In the genomic region with DNA sequence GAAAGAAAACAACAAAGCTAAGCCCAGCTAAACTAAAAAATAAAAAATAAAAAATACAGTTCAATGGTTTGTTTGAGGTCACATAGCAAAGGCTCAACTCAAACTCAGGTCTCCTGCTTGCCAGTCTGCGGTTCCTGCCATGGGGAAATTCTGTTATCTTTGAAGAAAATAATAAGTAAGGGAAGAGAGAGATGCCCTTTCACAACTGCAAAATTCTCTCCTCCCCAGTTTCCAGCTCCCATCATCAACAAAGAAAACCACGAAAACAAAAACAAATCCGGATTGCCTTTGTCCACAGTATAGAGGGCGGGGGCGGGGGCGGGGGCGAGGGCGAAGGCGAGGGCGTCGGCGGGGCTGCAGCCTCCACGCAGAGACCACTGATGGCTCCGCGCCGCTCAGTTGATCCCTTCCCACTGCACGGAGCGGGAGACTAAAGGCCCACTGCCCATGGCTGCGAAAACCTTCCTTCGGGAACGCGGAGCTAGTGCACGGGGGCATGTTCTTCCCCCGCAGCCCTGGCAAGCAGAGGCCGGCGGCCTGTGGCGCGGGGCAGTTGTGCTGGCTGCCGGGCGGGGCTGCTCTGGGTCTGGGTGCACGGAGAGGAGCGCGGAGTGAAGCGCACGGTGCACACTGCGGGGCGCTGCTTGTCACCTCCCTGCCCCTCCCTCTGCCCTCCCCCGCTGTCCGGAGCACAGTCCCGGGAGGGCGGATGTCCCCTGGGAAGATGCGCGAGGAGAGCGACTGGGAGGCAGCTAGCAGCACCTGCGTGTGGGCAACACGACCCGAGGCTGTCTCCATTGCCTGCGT, we compare ENCODE assay signal across 8 cellular contexts. TPM values are rescaled to one million over a fixed set of nuclear protein-coding genes. Genes with fewer than 3 reads are reported as not detected.
A peak's percentile ranks its signal among the peaks of the same experiment; 100 is the strongest.
DNase-seq lines count a peak whose midpoint lies in the region; ATAC-seq, FAIRE-seq and TF ChIP-seq lines count a peak whose summit lies in the region.

No MANE protein-coding gene starts in this region.

- H3K4me3 ChIP-seq in A549 (peak overlapping the region; percentile 49), iPS-18c (ENCODE audit: insufficient read depth, low read depth, low read length) (peak overlapping the region; percentile 56)

- intact Hi-C loops in sciatic nerve (cut with DNase I), result loop anchor here (10.0 kb wide), 1 partner anchor 135 kb away; the partner anchor contains the start of gene RNF217

- H3K4me2 ChIP-seq in A549, result peak overlapping the region; percentile 69

- H3K4me1 ChIP-seq in A549, result peaks cover 44% of the 10 kb centered on the region

- peak overlapping the region; percentile 76 to 86 for H3K27ac ChIP-seq in A549

- in situ Hi-C loops in T47D (cut with HindIII; ENCODE audit: low pct_unique_long_range_greater_than_20kb, low sequenced_read_pairs), result no loop called here
- in situ Hi-C loops in GM13977 (cut with MboI; ENCODE audit: low pct_unique_long_range_greater_than_20kb, low sequenced_read_pairs, unreplicated experiment), result no loop called here

- ATAC-seq in A549, result peak; percentile 97
- peak; percentile 90 for ATAC-seq in GM18909 (IDR thresholded peaks at IDR 0.05; ENCODE audit: poor library complexity, unreplicated experiment)
- peak; percentile 58 for ATAC-seq in HG03565 (IDR thresholded peaks at IDR 0.05; ENCODE audit: unreplicated experiment)
- ATAC-seq in sciatic nerve, result peak; percentile 87

- WGBS in A549 (ENCODE audit: missing lambda C conversion rate), result 7% methylated on average over 15 of the region's 48 CpGs

- peak; percentile 71 to 85 for DNase-seq in A549 (ENCODE audit: low read depth in 1 of 2, low spot score in 1 of 2)
- DNase-seq in RCC 7860 (ENCODE audit: low spot score), result peak; percentile 22
- DNase-seq in T47D (ENCODE audit: low read depth in 1 of 2, low spot score in 1 of 2), result peak; percentile 62 to 84
- DNase-seq in sciatic nerve (ENCODE audit: low spot score), result peak; percentile 66
- DNase-seq in GM13977 (ENCODE audit: low spot score), result no peak

- POLR2A ChIA-PET in A549 (lab: Yijun Ruan, JAX), result interaction anchor here (0.5 to 0.8 kb wide), 2 partner anchors 101 to 196 kb away, joined by 3 to 5 read pairs; no protein-coding TSS in a partner anchor

- FAIRE-seq in A549 (lab: Jason Lieb, UNC), result no peak
- FAIRE-seq in RCC 7860 (lab: Jason Lieb, UNC), result no peak

- CTCF ChIA-PET in A549 (lab: Yijun Ruan, JAX), result interaction anchor here (1.3 to 2.8 kb wide), 2 partner anchors 15 to 130 kb away, joined by 3 to 10 read pairs; no protein-coding TSS in a partner anchor

- TF ChIP-seq EP300 in A549 (IDR thresholded peaks at IDR 0.05), result no peak

- TF ChIP-seq CTCF in A549 (IDR thresholded peaks at IDR 0.05) (peak; percentile 8; the same call in 1 of the 3 replicates), GM13977 (IDR thresholded peaks at IDR 0.05; ENCODE audit: extremely low read depth, insufficient read depth, missing control alignments) (no peak)

- TF ChIP-seq POLR2A in A549 (IDR thresholded peaks at IDR 0.05; ENCODE audit: low read length), result peak; percentile 24; the same call in 1 of the 2 replicates

- no peaks in the 10 kb centered on the region for H3K9me3 ChIP-seq in A549
- no peaks in the 10 kb centered on the region for H3K9me3 ChIP-seq in iPS-18c (ENCODE audit: control insufficient read depth, insufficient read depth, low read length)

- peak; percentile 4 to 25; a peak in 1 of 5 replicates for TF ChIP-seq RAD21 in A549 (conservative IDR thresholded peaks at IDR 0.05 in 1 of 2, IDR thresholded peaks at IDR 0.05 in 1 of 2)

TF ChIP-seq in A549, 52 proteins besides CTCF, POLR2A, EP300 and RAD21:
- 0 out of 5 replicates have a peak, but pooled peaks of 1 of the 2 experiments have one; percentile 36 for TF ChIP-seq JUN (IDR thresholded peaks at IDR 0.05)
- TF ChIP-seq ZFP36 (IDR thresholded peaks at IDR 0.05; ENCODE audit: borderline replicate concordance, partially characterized antibody), result peak; percentile 13
- TF ChIP-seq, protein P1, sequence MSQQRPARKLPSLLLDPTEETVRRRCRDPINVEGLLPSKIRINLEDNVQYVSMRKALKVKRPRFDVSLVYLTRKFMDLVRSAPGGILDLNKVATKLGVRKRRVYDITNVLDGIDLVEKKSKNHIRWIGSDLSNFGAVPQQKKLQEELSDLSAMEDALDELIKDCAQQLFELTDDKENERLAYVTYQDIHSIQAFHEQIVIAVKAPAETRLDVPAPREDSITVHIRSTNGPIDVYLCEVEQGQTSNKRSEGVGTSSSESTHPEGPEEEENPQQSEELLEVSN (IDR thresholded peaks at IDR 0.05; ENCODE audit: borderline replicate concordance, low read depth), result 0 out of 2 replicates have a peak, but pooled peaks have one; percentile 30
- TF ChIP-seq RNF2 (IDR thresholded peaks at IDR 0.05; ENCODE audit: borderline replicate concordance, low read depth), result no peak
- TF ChIP-seq MAZ (IDR thresholded peaks at IDR 0.05; ENCODE audit: borderline replicate concordance, low read depth, low read length), result peak; percentile 84; the same call in 1 of the 2 replicates
- TF ChIP-seq, protein P2, sequence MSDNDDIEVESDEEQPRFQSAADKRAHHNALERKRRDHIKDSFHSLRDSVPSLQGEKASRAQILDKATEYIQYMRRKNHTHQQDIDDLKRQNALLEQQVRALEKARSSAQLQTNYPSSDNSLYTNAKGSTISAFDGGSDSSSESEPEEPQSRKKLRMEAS (IDR thresholded peaks at IDR 0.05), result peak; percentile 50; the same call in 1 of the 2 replicates
TF ChIP-seq in A549: peak in this region for 5.

RNA-seq across cellular contexts. Expression of gene TPD52L1, which starts 54.2 kb away (rescaled TPM):
- polyA plus RNA-seq in A549 (2011; rRNA removed), result 119 and 144 TPM in 2 replicates
- 104 and 114 TPM in 2 replicates for polyA plus RNA-seq in A549 (2012; cell fraction: cytosol; rRNA removed)
- 39.4 and 46.1 TPM in 2 replicates for polyA plus RNA-seq in A549 (2012; cell fraction: nucleus; rRNA removed)
- 80.0 to 115 TPM (median 90.1 TPM) in 3 replicates for polyA plus RNA-seq in A549 (2017; fragmentation: RNase III; extraction: RNeasy Plus Mini Kit Qiagen cat#74134 plus additional on column Dnase treatment)
- 28.6 and 30.4 TPM in 2 replicates for polyA minus RNA-seq in A549 (2011; rRNA and poly(A)+ RNA removed)
- total RNA-seq in sciatic nerve, result 38.1 TPM
